Comparison of ENCODE assay signal across 26 cellular contexts in the genomic region with DNA sequence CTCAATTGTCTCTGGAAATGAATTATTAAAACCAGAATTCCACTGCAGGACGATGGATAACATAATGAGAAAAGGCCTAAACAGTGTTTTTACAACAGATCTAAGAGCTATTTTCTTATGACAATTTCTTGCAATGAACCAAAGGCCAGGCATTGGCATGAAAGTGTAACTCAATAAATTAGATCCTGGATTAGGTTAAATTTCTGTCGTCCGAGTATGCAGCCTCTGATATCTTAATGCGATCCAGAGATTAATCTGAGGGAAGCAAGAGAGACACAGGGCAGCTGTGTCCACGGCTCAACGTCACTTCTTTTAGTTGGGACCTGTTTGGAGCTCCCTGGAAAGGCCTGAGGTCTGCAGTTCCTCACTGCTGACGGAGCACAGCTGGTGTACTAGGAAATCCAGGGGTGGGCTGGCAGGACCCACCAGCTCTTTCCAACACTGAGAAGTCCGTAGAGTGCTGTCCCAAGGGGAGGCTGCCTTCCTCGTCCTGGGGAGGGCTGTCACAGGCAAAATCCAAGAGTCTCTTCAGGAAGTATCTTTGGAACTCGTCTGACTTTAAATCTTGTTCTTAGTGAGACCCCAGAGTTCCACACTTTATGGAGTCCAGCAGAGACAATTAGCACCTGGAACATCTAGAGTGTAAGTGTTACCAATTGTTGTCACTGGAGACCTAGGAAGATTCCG.
DNase-seq lines count a peak whose midpoint lies in the region; ATAC-seq and TF ChIP-seq lines count a peak whose summit lies in the region.
"Had no signal": no experiment of that assay in that cellular context is flagged by ENCODE, and none has a peak within 500 bp of the region (broad histone marks: within the 10 kb centered on the region; RNA-seq: fewer than 3 reads in every experiment).

No MANE protein-coding gene starts in this region.

- H3K9ac ChIP-seq in GM23248 (peak overlapping the region; percentile 80), smooth muscle cell (ENCODE audit: low read depth) (peak overlapping the region; percentile 38)

- H3F3A ChIP-seq in GM23248 (ENCODE audit: insufficient read depth) (peaks cover 33% of the 10 kb centered on the region), smooth muscle cell (ENCODE audit: low read depth) (peaks cover 25% of the 10 kb centered on the region)

- H3K4me1 ChIP-seq in GM23248 (ENCODE audit: insufficient read depth) (peaks cover 40% of the 10 kb centered on the region), smooth muscle cell (ENCODE audit: low read depth) (peaks cover 28% of the 10 kb centered on the region)

- TF ChIP-seq CTCF in brain microvascular endothelial cell (IDR thresholded peaks at IDR 0.05; ENCODE audit: low read depth, low read length, missing control alignments) (no peak), smooth muscle cell (IDR thresholded peaks at IDR 0.05; ENCODE audit: borderline replicate concordance, insufficient read depth, poor library complexity, severe bottlenecking) (no peak)

- H3K4me2 ChIP-seq in GM23248 (ENCODE audit: unreplicated experiment) (peak overlapping the region; percentile 73), smooth muscle cell (peak overlapping the region; percentile 76)

- H3K27me3 ChIP-seq in GM23248 (replicated peaks; ENCODE audit: insufficient read depth) (no peaks in the 10 kb centered on the region), brain microvascular endothelial cell (replicated peaks) (no peaks in the 10 kb centered on the region), smooth muscle cell (ENCODE audit: low read depth) (no peaks in the 10 kb centered on the region)
- H3K27me3 ChIP-seq: upper lobe of right lung had no signal

- WGBS in GM23248 (ENCODE audit: low coverage in 1 of 2, low lambda C conversion rate in 2 of 2, missing lambda C conversion rate in 2 of 2), 2 experiments: 23 to 34% methylated on average over 11 of the region's 11 CpGs
- WGBS in smooth muscle cell (ENCODE audit: low lambda C conversion rate): 58% methylated on average over 11 of the region's 11 CpGs

- in situ Hi-C loops in GM23248 (cut with MboI): no loop called here
- in situ Hi-C loops in brain microvascular endothelial cell (cut with HindIII; ENCODE audit: low pct_ligation_motif_present, low sequenced_read_pairs): no loop called here

- DNase-seq in GM23248: no peak
- DNase-seq in brain microvascular endothelial cell: no peak
- DNase-seq in mucosa of gallbladder (ENCODE audit: low spot score): peak; percentile 31
- DNase-seq in smooth muscle cell (lab: John Stamatoyannopoulos, UW; ENCODE audit: unreplicated experiment): no peak
- no peak for DNase-seq in middle frontal gyrus (ENCODE audit: extremely low spot score, low spot score)
- DNase-seq in posterior vena cava (ENCODE audit: low spot score): no peak
- DNase-seq: activated CD4-positive, alpha-beta T cell treated with anti-CD3 and anti-CD28 coated beads for 36 hours; activated naive CD4-positive, alpha-beta T cell treated with anti-CD3 and anti-CD28 coated beads for 36 hours; activated T-cell treated with anti-CD3 and anti-CD28 coated beads, Interleukin-2, amount 50 U/mL, for 48 hours; amygdala; CD8-positive, alpha-beta T cell; DMS53; foreskin melanocyte; GDM1; hippocampal formation; left ventricle myocardium superior; NCI-H1092 treated with DMSO at 0.1 percent for 48 hours; NCI-H1930; NCI-H774; retina; stimulated activated CD4-positive, alpha-beta T cell treated with anti-CD3 and anti-CD28 coated beads, Interleukin-15, amount 100 ng/mL, for 24 hours; T-cell; upper lobe of right lung had no signal

- H3K79me2 ChIP-seq in GM23248 (ENCODE audit: insufficient read depth) (no peaks in the 10 kb centered on the region), smooth muscle cell (ENCODE audit: low read depth) (no peaks in the 10 kb centered on the region)

- intact Hi-C loops in posterior vena cava (cut with DNase I): no loop called here

- no peaks in the 10 kb centered on the region for H3K9me2 ChIP-seq in GM23248 (ENCODE audit: insufficient read depth)

- no peaks in the 10 kb centered on the region for H3K9me3 ChIP-seq in GM23248 (ENCODE audit: low read depth)
- H3K9me3 ChIP-seq in smooth muscle cell (replicated peaks; ENCODE audit: low read depth): no peaks in the 10 kb centered on the region
- H3K9me3 ChIP-seq: neutrophil, upper lobe of right lung had no signal

- ATAC-seq in HG03521 (IDR thresholded peaks at IDR 0.05; ENCODE audit: unreplicated experiment): no peak
- ATAC-seq: activated CD4-positive, alpha-beta T cell treated with anti-CD3 and anti-CD28 coated beads for 36 hours; CD8-positive, alpha-beta T cell; left ventricle myocardium superior; T-cell; upper lobe of right lung had no signal

- H3K27ac ChIP-seq in GM23248 (peak overlapping the region; percentile 98), brain microvascular endothelial cell (peak overlapping the region; percentile 98), smooth muscle cell (ENCODE audit: low read depth) (peak overlapping the region; percentile 80)
- H3K27ac ChIP-seq: epithelial cell of prostate, neutrophil, upper lobe of right lung had no signal

- H4K20me1 ChIP-seq in GM23248 (ENCODE audit: insufficient read depth) (no peaks in the 10 kb centered on the region), smooth muscle cell (ENCODE audit: low read depth) (no peaks in the 10 kb centered on the region)

- no peaks in the 10 kb centered on the region for H3K36me3 ChIP-seq in GM23248 (ENCODE audit: low read depth)
- H3K36me3 ChIP-seq in brain microvascular endothelial cell (replicated peaks): no peaks in the 10 kb centered on the region
- no peaks in the 10 kb centered on the region for H3K36me3 ChIP-seq in smooth muscle cell (ENCODE audit: low read depth)
- H3K36me3 ChIP-seq: neutrophil, upper lobe of right lung had no signal

- H3K4me3 ChIP-seq in GM23248 (0 out of 2 replicates have a peak overlapping the region, but pooled peaks have one; percentile 17), brain microvascular endothelial cell (ENCODE audit: low read depth, low read length) (no peak overlapping the region), smooth muscle cell (no peak overlapping the region)
- H3K4me3 ChIP-seq: upper lobe of right lung had no signal

- H2AFZ ChIP-seq in GM23248 (no peak overlapping the region), smooth muscle cell (ENCODE audit: low read depth) (no peak overlapping the region)
